8 cellular contexts compared by ENCODE assay signal in the genomic region with DNA sequence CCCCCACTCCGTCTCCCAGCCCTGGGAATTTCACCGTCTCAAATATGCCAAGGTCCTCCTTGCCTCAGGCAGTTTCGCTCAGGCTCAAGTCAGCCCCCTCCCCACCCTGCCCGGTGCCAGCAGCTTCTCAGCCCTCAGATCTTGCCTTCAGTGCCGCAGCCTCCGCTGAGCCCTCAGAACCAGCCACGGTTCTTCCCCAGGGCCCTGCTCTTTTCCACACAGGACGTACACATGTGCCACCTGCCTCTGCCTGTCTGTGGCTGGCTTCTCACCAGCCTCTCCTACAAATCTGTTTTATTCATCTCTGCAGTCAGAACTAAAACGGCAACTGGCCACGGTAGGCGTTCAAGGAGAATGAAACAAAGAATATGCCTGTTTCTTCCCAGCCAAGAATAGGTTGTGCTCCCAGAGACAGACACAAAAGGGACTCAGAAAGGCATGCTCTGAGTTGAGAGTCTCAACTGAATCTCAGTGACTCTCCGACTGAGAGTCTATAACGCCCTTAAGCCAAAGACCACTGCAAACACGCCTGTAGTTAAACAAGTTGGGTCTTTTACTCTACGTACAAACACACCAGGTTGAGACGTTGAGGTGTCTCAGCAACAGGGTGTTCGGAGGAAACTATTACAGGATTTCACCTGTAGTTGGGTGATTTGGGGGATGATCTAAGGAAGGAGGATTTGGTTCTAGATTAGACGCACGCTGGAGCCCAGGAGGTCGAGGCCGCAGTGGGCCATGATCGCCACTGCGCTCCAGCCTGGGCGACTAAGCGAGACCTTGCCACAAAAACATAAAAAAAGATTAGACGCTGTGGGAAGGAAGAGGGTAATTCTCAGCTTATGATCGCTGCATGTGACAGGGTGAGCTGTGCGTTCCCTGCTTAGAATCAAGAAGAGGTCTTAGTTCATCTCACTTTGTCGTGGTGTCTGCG. TPM values are rescaled to one million over a fixed set of nuclear protein-coding genes. Genes with fewer than 3 reads are reported as not detected.
DNase-seq lines count a peak whose midpoint lies in the region; ATAC-seq, FAIRE-seq and TF ChIP-seq lines count a peak whose summit lies in the region.

No MANE protein-coding gene starts in this region.

- H3K27me3 Mint-ChIP-seq in Caco-2 (ENCODE audit: insufficient read depth, unreplicated experiment), result no peaks in the 10 kb centered on the region
- peaks cover 4% of the 10 kb centered on the region for H3K27me3 Mint-ChIP-seq in activated naive CD8-positive, alpha-beta T cell treated with anti-CD3 and anti-CD28 coated beads, Interleukin-2, amount 50 U/mL, for 24 hours

- peaks cover 3% of the 10 kb centered on the region for H3K79me1 ChIP-seq in mesendoderm (ENCODE audit: low read length)

- peaks cover 21% of the 10 kb centered on the region for H3K4me1 Mint-ChIP-seq in Caco-2 (ENCODE audit: low read depth, unreplicated experiment)
- H3K4me1 Mint-ChIP-seq in activated naive CD8-positive, alpha-beta T cell treated with anti-CD3 and anti-CD28 coated beads, Interleukin-2, amount 50 U/mL, for 24 hours, result peaks cover 30% of the 10 kb centered on the region

- intact Hi-C loops in Caco-2 (cut with micrococcal nuclease; ENCODE audit: unreplicated experiment), result loop anchor here (5.0 kb wide), 1 partner anchor 39 kb away; no protein-coding TSS in a partner anchor
- intact Hi-C loops in uterus (cut with DNase I; ENCODE audit: low total_unique reads), result no loop called here

- FAIRE-seq in frontal cortex (lab: Jason Lieb, UNC), result no peak

- peak overlapping the region; percentile 89 for H3K27ac Mint-ChIP-seq in Caco-2 (ENCODE audit: unreplicated experiment)
- peak overlapping the region; percentile 91 for H3K27ac Mint-ChIP-seq in activated naive CD8-positive, alpha-beta T cell treated with anti-CD3 and anti-CD28 coated beads, Interleukin-2, amount 50 U/mL, for 24 hours

- H3K56ac ChIP-seq in mesendoderm (ENCODE audit: low read length), result peak overlapping the region; percentile 97

- no peak overlapping the region for H2AK5ac ChIP-seq in mesendoderm (ENCODE audit: low read length)

- CTCF ChIA-PET in Caco-2 (lab: Charles Lee), result interaction anchor here (0.9 to 1.2 kb wide), 8 partner anchors 22 to 108 kb away, joined by 4 to 12 read pairs (median 5); partner anchors contain the start of genes ANAPC2, MAN1B1, NPDC1 and RNF224

- H2BK120ac ChIP-seq in mesendoderm (ENCODE audit: low read depth, low read length), result no peak overlapping the region

- H3K9ac ChIP-seq in mesendoderm (ENCODE audit: low read length), result peak overlapping the region; percentile 95

- WGBS in mesendoderm (ENCODE audit: extremely low coverage, insufficient coverage, low lambda C conversion rate), result no CpG with 5 or more reads among the region's 30 CpGs

- H3K79me2 ChIP-seq in mesendoderm (ENCODE audit: control insufficient read depth, insufficient read depth, low read length), result no peaks in the 10 kb centered on the region

- H3K4ac ChIP-seq in mesendoderm (ENCODE audit: low read depth, low read length), result no peak overlapping the region

- peak overlapping the region; percentile 87 for H3K4me3 ChIP-seq in Caco-2 (ENCODE audit: low read depth, low read length)
- H3K4me3 ChIP-seq in mesendoderm (ENCODE audit: low read length), result peak overlapping the region; percentile 91
- peak overlapping the region; percentile 41 to 51 for H3K4me3 ChIP-seq in uterus

- H3K36me3 Mint-ChIP-seq in Caco-2 (ENCODE audit: insufficient read depth, unreplicated experiment), result peaks cover 10% of the 10 kb centered on the region
- peaks cover 12% of the 10 kb centered on the region for H3K36me3 Mint-ChIP-seq in activated naive CD8-positive, alpha-beta T cell treated with anti-CD3 and anti-CD28 coated beads, Interleukin-2, amount 50 U/mL, for 24 hours (ENCODE audit: low read depth)

- in situ Hi-C loops in KBM-7 (cut with MboI; ENCODE audit: low pct_unique_long_range_greater_than_20kb, low sequenced_read_pairs), result no loop called here

- no peak overlapping the region for H3K23ac ChIP-seq in mesendoderm (ENCODE audit: low read length)

- H3K9me3 Mint-ChIP-seq in Caco-2 (ENCODE audit: unreplicated experiment), result no peaks in the 10 kb centered on the region
- H3K9me3 Mint-ChIP-seq in activated naive CD8-positive, alpha-beta T cell treated with anti-CD3 and anti-CD28 coated beads, Interleukin-2, amount 50 U/mL, for 24 hours, result no peaks in the 10 kb centered on the region

- no peak for ATAC-seq in activated naive CD8-positive, alpha-beta T cell treated with anti-CD3 and anti-CD28 coated beads, Interleukin-2, amount 50 U/mL, for 24 hours

- H2BK5ac ChIP-seq in mesendoderm (ENCODE audit: low read length), result no peak overlapping the region

- H3K36me3 ChIP-seq in Caco-2 (ENCODE audit: control insufficient read depth, insufficient read depth, low read length), result no peaks in the 10 kb centered on the region
- no peaks in the 10 kb centered on the region for H3K36me3 ChIP-seq in mesendoderm (ENCODE audit: control insufficient read depth, insufficient read depth, low read length)
- H3K36me3 ChIP-seq in uterus, result no peaks in the 10 kb centered on the region

- H3K4me1 ChIP-seq in Caco-2 (0 out of 2 replicates have a peak, but pooled peaks cover 9% of the 10 kb centered on the region), mesendoderm (ENCODE audit: control insufficient read depth, low read depth, low read length) (no peaks in the 10 kb centered on the region), uterus (no peaks in the 10 kb centered on the region)

- H3K9me3 ChIP-seq in Caco-2 (no peaks in the 10 kb centered on the region), uterus (peaks cover 0 to 5% of the 10 kb centered on the region in 2 donors)

- no peak overlapping the region for H4K5ac ChIP-seq in mesendoderm (ENCODE audit: low read length)

- POLR2A ChIA-PET in Caco-2 (lab: Charles Lee), result interaction anchor here (0.6 to 1.5 kb wide), 5 partner anchors 73 to 336 kb away, joined by 3 to 9 read pairs (median 4); partner anchors contain the start of gene TUBB4B

- no peaks in the 10 kb centered on the region for H3K27me3 ChIP-seq in Caco-2 (replicated peaks; ENCODE audit: control insufficient read depth, insufficient read depth, low read length)
- H3K27me3 ChIP-seq in mesendoderm (ENCODE audit: insufficient read depth, low read length, poor library complexity), result no peaks in the 10 kb centered on the region
- H3K27me3 ChIP-seq in uterus, result no peaks in the 10 kb centered on the region

- H3K4me3 Mint-ChIP-seq in Caco-2 (ENCODE audit: unreplicated experiment), result peak overlapping the region; percentile 82
- peak overlapping the region; percentile 91 for H3K4me3 Mint-ChIP-seq in activated naive CD8-positive, alpha-beta T cell treated with anti-CD3 and anti-CD28 coated beads, Interleukin-2, amount 50 U/mL, for 24 hours

- DNase-seq in Caco-2 (peak; percentile 52 to 70), HT-29 (ENCODE audit: low spot score) (peak; percentile 44), mesendoderm (no peak), uterus (no peak), KBM-7 (no peak), NCI-H1417 treated with DMSO at 0.1 percent for 48 hours (lab: John Stamatoyannopoulos, UW) (no peak), frontal cortex (ENCODE audit: low spot score in 2 of 2) (no peak)
- DNase-seq in activated naive CD8-positive, alpha-beta T cell treated with anti-CD3 and anti-CD28 coated beads, Interleukin-2, amount 50 U/mL, for 24 hours, result peak; percentile 38

- BruUV-seq in Caco-2 (replicated peaks; lab: Mats Ljungman, UMichigan), result TSS peak; percentile 65

- no peak overlapping the region for H2BK15ac ChIP-seq in mesendoderm (replicated peaks; ENCODE audit: low read depth)

- H3K18ac ChIP-seq in mesendoderm (ENCODE audit: low read length), result no peak overlapping the region

- peak overlapping the region; percentile 47 for H3K4me2 ChIP-seq in mesendoderm (ENCODE audit: low read length)

- no peak for TF ChIP-seq POLR2A in uterus (IDR thresholded peaks at IDR 0.05)

- TF ChIP-seq CTCF in Caco-2 (IDR thresholded peaks at IDR 0.05; ENCODE audit: insufficient read depth in 1 of 2, low read depth in 1 of 2, low read length in 1 of 2, severe bottlenecking in 1 of 2, unreplicated experiment in 1 of 2) (no peak), uterus (IDR thresholded peaks at IDR 0.05) (no peak)

- H3K27ac ChIP-seq in mesendoderm (ENCODE audit: low read depth, low read length) (no peak overlapping the region), uterus (no peak overlapping the region)

- no peak overlapping the region for H4K8ac ChIP-seq in mesendoderm (ENCODE audit: low read depth, low read length)

RNA-seq across cellular contexts. Expression of gene GRIN1, which starts 10.5 kb away (rescaled TPM):
- 1.9 and 3.7 TPM in 2 replicates for total RNA-seq in Caco-2 (2022)
- 0.39 and 3.0 TPM in 2 replicates for total RNA-seq in HT-29 (2014; rRNA removed; shearing (Covaris generic))
- polyA plus RNA-seq in mesendoderm (2013, experiment 1 of 2), result 0.14 TPM
- polyA plus RNA-seq in mesendoderm (2013, experiment 2 of 2), result 0.08 TPM
- not detected for total RNA-seq in uterus
- total RNA-seq in frontal cortex, result 29.8 TPM

RNA-seq across cellular contexts. Expression of gene DPP7, which starts 13.9 kb away (rescaled TPM):
- total RNA-seq in Caco-2 (2022) (230 and 247 TPM in 2 replicates), uterus (100 to 1,000 TPM in 1 of 4 donors, 10 to 100 TPM in 3; 23.2 to 100 (median 76.8) TPM), frontal cortex (38.3 TPM)
- total RNA-seq in HT-29 (2014; rRNA removed; shearing (Covaris generic)), result 290 and 324 TPM in 2 replicates
- polyA plus RNA-seq in mesendoderm (2013, experiment 1 of 2), result 2.1 TPM
- 2.4 TPM for polyA plus RNA-seq in mesendoderm (2013, experiment 2 of 2)

RNA-seq across cellular contexts. Expression of gene LRRC26, which starts 41.4 kb away (rescaled TPM):
- total RNA-seq in Caco-2 (2022) (2.9 and 3.0 TPM in 2 replicates), uterus (under 1 TPM in 1 of 4 donors, not detected in 3; 0.29 TPM), frontal cortex (0.41 TPM)
- 0.43 and 0.44 TPM in 2 replicates for total RNA-seq in HT-29 (2014; rRNA removed; shearing (Covaris generic))
- polyA plus RNA-seq in mesendoderm (2013, experiment 1 of 2), result 0.08 TPM
- 0.07 TPM for polyA plus RNA-seq in mesendoderm (2013, experiment 2 of 2)

RNA-seq across cellular contexts. Expression of gene MAN1B1, which starts 41.6 kb away (rescaled TPM):
- total RNA-seq in Caco-2 (2022) (57.7 and 58.0 TPM in 2 replicates), uterus (10 to 100 TPM; 32.9 to 65.0 (median 47.5) TPM), frontal cortex (42.0 TPM)
- 82.2 and 104 TPM in 2 replicates for total RNA-seq in HT-29 (2014; rRNA removed; shearing (Covaris generic))
- polyA plus RNA-seq in mesendoderm (2013, experiment 1 of 2), result 17.9 TPM
- polyA plus RNA-seq in mesendoderm (2013, experiment 2 of 2), result 17.2 TPM

RNA-seq across cellular contexts. Expression of gene TMEM210, which starts 43.4 kb away (rescaled TPM):
- total RNA-seq in Caco-2 (2022), result 0.70 TPM in 1 of 2 replicates, not detected in the other
- not detected in 2 replicates for total RNA-seq in HT-29 (2014; rRNA removed; shearing (Covaris generic))
- polyA plus RNA-seq in mesendoderm (2013, experiment 1 of 2), result not detected
- polyA plus RNA-seq in mesendoderm (2013, experiment 2 of 2), result not detected
- not detected for total RNA-seq in uterus
- not detected for total RNA-seq in frontal cortex

Comparison
In these comparisons a context has a peak if more than half of its experiments do, and no peak if none do; other contexts are left out.
1. DNase-seq: peak in Caco-2 (2 of 2), HT-29 (single experiment) and activated naive CD8-positive, alpha-beta T cell treated with anti-CD3 and anti-CD28 coated beads, Interleukin-2, amount 50 U/mL, for 24 hours (single experiment); none in mesendoderm (single experiment), uterus (0 of 2), KBM-7 (single experiment), NCI-H1417 treated with DMSO at 0.1 percent for 48 hours (single experiment) and frontal cortex (0 of 2).
2. Peak in every context shown above with its lines, with median percentiles within 50 percentile points of each other: H3K4me3 ChIP-seq.